In the genomic region with DNA sequence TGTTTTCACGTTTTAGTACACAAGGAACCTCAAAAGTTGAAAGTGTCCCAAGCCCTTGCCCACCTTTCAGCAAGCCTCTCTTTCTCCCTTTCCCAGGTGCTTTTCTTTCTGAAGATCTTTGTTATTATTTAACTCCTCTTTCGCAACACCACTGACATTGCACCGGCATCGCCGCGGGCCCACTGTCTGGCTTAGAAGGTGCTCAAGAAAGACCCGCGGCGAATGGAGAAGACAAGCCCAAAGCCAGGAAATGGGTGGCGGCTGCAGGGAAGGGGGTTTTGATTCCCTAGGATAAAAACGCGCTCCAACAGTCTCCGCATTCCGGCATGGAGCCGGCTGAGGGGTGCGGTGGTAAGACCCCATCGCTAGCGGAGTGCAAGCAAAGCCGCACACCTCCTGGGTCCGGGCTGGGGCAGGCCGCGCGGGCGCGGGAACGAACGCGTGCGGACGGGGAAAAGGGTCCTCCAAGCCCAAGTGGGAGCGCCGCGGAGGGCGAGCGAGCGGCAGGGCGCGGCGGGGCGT, we compare ENCODE assay signal across 8 cellular contexts.
DNase-seq lines count a peak whose midpoint lies in the region; ATAC-seq, FAIRE-seq and TF ChIP-seq lines count a peak whose summit lies in the region.

No MANE protein-coding gene starts in this region.

- H3K9me3 Mint-ChIP-seq in stimulated activated memory B cell treated with anti-CD40 and anti-IgM and Interleukin-4, amounts not matched to agents 10 μg/mL and 1 μg/mL and 100 μg/mL, for 72 hours: peaks cover 9% of the 10 kb centered on the region

- no peak overlapping the region for H3K27ac Mint-ChIP-seq in stimulated activated memory B cell treated with anti-CD40 and anti-IgM and Interleukin-4, amounts not matched to agents 10 μg/mL and 1 μg/mL and 100 μg/mL, for 72 hours

- H3K27me3 Mint-ChIP-seq in stimulated activated memory B cell treated with anti-CD40 and anti-IgM and Interleukin-4, amounts not matched to agents 10 μg/mL and 1 μg/mL and 100 μg/mL, for 72 hours: peaks cover 55% of the 10 kb centered on the region

- peak overlapping the region; percentile 66 for H3K4me3 ChIP-seq in HUES6 (ENCODE audit: low read depth, low read length)
- H3K4me3 ChIP-seq in iPS-15b (ENCODE audit: low read depth, low read length): peak overlapping the region; percentile 70

- H3K9ac ChIP-seq in HUES6 (ENCODE audit: low read length) (peak overlapping the region; percentile 49), iPS-15b (ENCODE audit: low read depth, low read length) (no peak overlapping the region)

- H3K4me1 ChIP-seq in HUES6 (ENCODE audit: control insufficient read depth, insufficient read depth, low read length) (peaks cover 12% of the 10 kb centered on the region), iPS-15b (ENCODE audit: control insufficient read depth, insufficient read depth, low read length) (peaks cover 6% of the 10 kb centered on the region)

- H3K27me3 ChIP-seq in HUES6 (ENCODE audit: control insufficient read depth, insufficient read depth, low read length): peaks cover 41% of the 10 kb centered on the region
- H3K27me3 ChIP-seq in iPS-15b (ENCODE audit: control insufficient read depth, insufficient read depth, low read length): peaks cover 34% of the 10 kb centered on the region

- peak; percentile 8 for ATAC-seq in stimulated activated memory B cell treated with anti-CD40 and anti-IgM and Interleukin-4, amounts not matched to agents 10 μg/mL and 1 μg/mL and 100 μg/mL, for 72 hours
- ATAC-seq in HG02852 (IDR thresholded peaks at IDR 0.05; ENCODE audit: unreplicated experiment) (no peak), GM21447 (IDR thresholded peaks at IDR 0.05; ENCODE audit: unreplicated experiment) (no peak), HG03565 (IDR thresholded peaks at IDR 0.05; ENCODE audit: unreplicated experiment) (no peak)

- no peak for FAIRE-seq in D721Med (lab: Jason Lieb, UNC)

- no peak overlapping the region for H3K27ac ChIP-seq in HUES6 (ENCODE audit: low read depth, low read length)

- H3K4me1 Mint-ChIP-seq in stimulated activated memory B cell treated with anti-CD40 and anti-IgM and Interleukin-4, amounts not matched to agents 10 μg/mL and 1 μg/mL and 100 μg/mL, for 72 hours: peaks cover 14% of the 10 kb centered on the region

- no peaks in the 10 kb centered on the region for H3K36me3 ChIP-seq in HUES6 (ENCODE audit: control insufficient read depth, insufficient read depth, low read length)
- no peaks in the 10 kb centered on the region for H3K36me3 ChIP-seq in iPS-15b (ENCODE audit: control insufficient read depth, insufficient read depth, low read length)

- DNase-seq in activated T-cell treated with anti-CD3 and anti-CD28 coated beads, Interleukin-2, amount 50 U/mL, for 48 hours: peak; percentile 28 to 30
- no peak for DNase-seq in D721Med (ENCODE audit: insufficient read length, low spot score)

- H3K9me3 ChIP-seq in HUES6 (ENCODE audit: control insufficient read depth, insufficient read depth, low read depth, low read length) (no peaks in the 10 kb centered on the region), iPS-15b (ENCODE audit: control insufficient read depth, insufficient read depth, low read length) (no peaks in the 10 kb centered on the region)

- TF ChIP-seq CTCF in D721Med (IDR thresholded peaks at IDR 0.05; ENCODE audit: insufficient read depth, missing control alignments): no peak

- H3K36me3 Mint-ChIP-seq in stimulated activated memory B cell treated with anti-CD40 and anti-IgM and Interleukin-4, amounts not matched to agents 10 μg/mL and 1 μg/mL and 100 μg/mL, for 72 hours: no peaks in the 10 kb centered on the region

- H3K4me3 Mint-ChIP-seq in stimulated activated memory B cell treated with anti-CD40 and anti-IgM and Interleukin-4, amounts not matched to agents 10 μg/mL and 1 μg/mL and 100 μg/mL, for 72 hours: peak overlapping the region; percentile 72
